8 cellular contexts compared by ENCODE assay signal in genomic region chr12:120199595-120200306, GRCh38. TPM values are rescaled to one million over a fixed set of nuclear protein-coding genes. Genes with fewer than 3 reads are reported as not detected.
DNase-seq lines count a peak whose midpoint lies in the region; ATAC-seq and TF ChIP-seq lines count a peak whose summit lies in the region.

No MANE protein-coding gene starts in this region.

- H3K27ac Mint-ChIP-seq in endothelial cell (ENCODE audit: unreplicated experiment) (peak overlapping the region; percentile 72), natural killer cell (peak overlapping the region; percentile 93 to 94)

- DNase-seq in NCI-H82 (lab: John Stamatoyannopoulos, UW) (peak; percentile 26), NCI-H82 treated with DMSO at 0.1 percent for 48 hours (lab: John Stamatoyannopoulos, UW; ENCODE audit: unreplicated experiment) (no peak), endothelial cell (ENCODE audit: low spot score) (no peak), natural killer cell (no peak), NCI-H345 treated with DMSO at 0.1 percent for 48 hours (lab: John Stamatoyannopoulos, UW; ENCODE audit: unreplicated experiment) (no peak), ecto neural progenitor cell (ENCODE audit: low spot score) (no peak)

- H3K9me3 Mint-ChIP-seq in endothelial cell (ENCODE audit: unreplicated experiment) = no peaks in the 10 kb centered on the region
- H3K9me3 Mint-ChIP-seq in natural killer cell = no peaks in the 10 kb centered on the region

- H3K27ac ChIP-seq in VCaP = peak overlapping the region; percentile 97

- H3K4me3 Mint-ChIP-seq in endothelial cell (ENCODE audit: unreplicated experiment) (peak overlapping the region; percentile 97), natural killer cell (peak overlapping the region; percentile 98)

- H3K27me3 Mint-ChIP-seq in endothelial cell (ENCODE audit: unreplicated experiment) = peaks cover 9% of the 10 kb centered on the region
- H3K27me3 Mint-ChIP-seq in natural killer cell (ENCODE audit: low read depth in 2 of 2) = no peaks in the 10 kb centered on the region

- no peak for ATAC-seq in natural killer cell
- ATAC-seq in HG03571 (IDR thresholded peaks at IDR 0.05; ENCODE audit: unreplicated experiment) = no peak

- intact Hi-C loops in natural killer cell (cut with micrococcal nuclease) = loop anchor here (5.0 kb wide), 1 partner anchor 82 kb away; the partner anchor contains the start of gene RAB35

- TF ChIP-seq CTCF in VCaP (conservative IDR thresholded peaks at IDR 0.05) (no peak), endothelial cell (IDR thresholded peaks at IDR 0.05; ENCODE audit: unreplicated experiment) (no peak), natural killer cell (IDR thresholded peaks at IDR 0.05) (no peak)

- H3K4me1 Mint-ChIP-seq in endothelial cell (ENCODE audit: unreplicated experiment) (peaks cover 24% of the 10 kb centered on the region), natural killer cell (peaks cover 20 to 29% of the 10 kb centered on the region in 2 donors)

- H3K36me3 Mint-ChIP-seq in endothelial cell (ENCODE audit: low read depth, unreplicated experiment) (peaks cover 17% of the 10 kb centered on the region), natural killer cell (no peaks in the 10 kb centered on the region)

RNA-seq across cellular contexts. Expression of gene RPLP0, which starts 1.2 kb away (rescaled TPM):
- total RNA-seq in endothelial cell (ENCODE audit: unreplicated experiment) = 2,318 TPM
- total RNA-seq in natural killer cell = 100 to 1,000 TPM; 587 to 791 (median 689) TPM

RNA-seq across cellular contexts. Expression of gene GCN1, which starts 5.2 kb away (rescaled TPM):
- total RNA-seq in endothelial cell (ENCODE audit: unreplicated experiment) (54.0 TPM), natural killer cell (100 to 1,000 TPM; 119 to 141 (median 120) TPM)
